ENCODE assay signal across 3 cellular contexts in the genomic region with DNA sequence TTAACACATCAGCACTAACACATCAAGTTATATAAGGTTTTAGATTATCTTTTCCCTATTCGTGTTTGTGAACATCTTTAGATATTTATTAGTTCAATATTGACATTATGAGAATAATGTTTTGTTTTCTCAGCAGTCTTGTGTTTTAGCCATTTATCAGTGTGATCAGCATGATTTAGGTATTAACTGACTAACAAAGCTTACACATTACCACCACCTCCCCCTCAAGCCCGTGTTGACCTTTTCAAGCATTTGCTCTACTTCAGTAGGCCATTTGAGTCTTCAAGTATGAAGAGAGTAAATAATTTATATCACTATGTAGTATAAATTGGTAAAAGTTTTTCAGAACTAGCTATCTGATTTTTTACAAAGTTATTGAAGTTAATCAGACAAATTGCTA.
TF ChIP-seq lines count a peak whose summit lies in the region.

No MANE protein-coding gene starts in this region.

TF ChIP-seq in IMR-90, 13 proteins besides CTCF, POLR2A, EP300 and RAD21:
- TF ChIP-seq CHD1 (IDR thresholded peaks at IDR 0.05; ENCODE audit: low read depth, low read length): no peak
- no peak for TF ChIP-seq FOS (IDR thresholded peaks at IDR 0.05; ENCODE audit: low read depth, low read length)
- TF ChIP-seq RCOR1 (IDR thresholded peaks at IDR 0.05; ENCODE audit: insufficient replicate concordance, low read length): no peak
- no peak for TF ChIP-seq NFE2L2 (IDR thresholded peaks at IDR 0.05; ENCODE audit: low read depth, low read length)
- no peak for TF ChIP-seq BHLHE40 (IDR thresholded peaks at IDR 0.05; ENCODE audit: low read depth, low read length)
- TF ChIP-seq USF2 (IDR thresholded peaks at IDR 0.05; ENCODE audit: low read depth, low read length): no peak
- TF ChIP-seq, protein P1, sequence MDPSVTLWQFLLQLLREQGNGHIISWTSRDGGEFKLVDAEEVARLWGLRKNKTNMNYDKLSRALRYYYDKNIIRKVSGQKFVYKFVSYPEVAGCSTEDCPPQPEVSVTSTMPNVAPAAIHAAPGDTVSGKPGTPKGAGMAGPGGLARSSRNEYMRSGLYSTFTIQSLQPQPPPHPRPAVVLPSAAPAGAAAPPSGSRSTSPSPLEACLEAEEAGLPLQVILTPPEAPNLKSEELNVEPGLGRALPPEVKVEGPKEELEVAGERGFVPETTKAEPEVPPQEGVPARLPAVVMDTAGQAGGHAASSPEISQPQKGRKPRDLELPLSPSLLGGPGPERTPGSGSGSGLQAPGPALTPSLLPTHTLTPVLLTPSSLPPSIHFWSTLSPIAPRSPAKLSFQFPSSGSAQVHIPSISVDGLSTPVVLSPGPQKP (IDR thresholded peaks at IDR 0.05; ENCODE audit: borderline replicate concordance, low read depth, low read length): no peak
- no peak for TF ChIP-seq RFX5 (IDR thresholded peaks at IDR 0.05; ENCODE audit: low read depth, low read length)
- no peak for TF ChIP-seq MAZ (IDR thresholded peaks at IDR 0.05; ENCODE audit: borderline replicate concordance, low read depth, low read length)
- no peak for TF ChIP-seq MXI1 (IDR thresholded peaks at IDR 0.05; ENCODE audit: borderline replicate concordance, low read depth, low read length)
- TF ChIP-seq MAFK (IDR thresholded peaks at IDR 0.05; ENCODE audit: low read depth, low read length): no peak
- no peak for TF ChIP-seq CEBPB (IDR thresholded peaks at IDR 0.05; ENCODE audit: low read depth, low read length)
- no peak for TF ChIP-seq SMC3 (IDR thresholded peaks at IDR 0.05; ENCODE audit: low read depth, low read length)

TF ChIP-seq in GM12878, 131 proteins besides CTCF, POLR2A, EP300 and RAD21:
- TF ChIP-seq, protein P2, sequence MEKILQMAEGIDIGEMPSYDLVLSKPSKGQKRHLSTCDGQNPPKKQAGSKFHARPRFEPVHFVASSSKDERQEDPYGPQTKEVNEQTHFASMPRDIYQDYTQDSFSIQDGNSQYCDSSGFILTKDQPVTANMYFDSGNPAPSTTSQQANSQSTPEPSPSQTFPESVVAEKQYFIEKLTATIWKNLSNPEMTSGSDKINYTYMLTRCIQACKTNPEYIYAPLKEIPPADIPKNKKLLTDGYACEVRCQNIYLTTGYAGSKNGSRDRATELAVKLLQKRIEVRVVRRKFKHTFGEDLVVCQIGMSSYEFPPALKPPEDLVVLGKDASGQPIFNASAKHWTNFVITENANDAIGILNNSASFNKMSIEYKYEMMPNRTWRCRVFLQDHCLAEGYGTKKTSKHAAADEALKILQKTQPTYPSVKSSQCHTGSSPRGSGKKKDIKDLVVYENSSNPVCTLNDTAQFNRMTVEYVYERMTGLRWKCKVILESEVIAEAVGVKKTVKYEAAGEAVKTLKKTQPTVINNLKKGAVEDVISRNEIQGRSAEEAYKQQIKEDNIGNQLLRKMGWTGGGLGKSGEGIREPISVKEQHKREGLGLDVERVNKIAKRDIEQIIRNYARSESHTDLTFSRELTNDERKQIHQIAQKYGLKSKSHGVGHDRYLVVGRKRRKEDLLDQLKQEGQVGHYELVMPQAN (conservative IDR thresholded peaks at IDR 0.05): no peak
- no peak for TF ChIP-seq SIN3A (IDR thresholded peaks at IDR 0.05; ENCODE audit: low read depth, low read length)
- no peak for TF ChIP-seq ASH2L (IDR thresholded peaks at IDR 0.05; ENCODE audit: borderline replicate concordance, low read depth)

TF ChIP-seq in neural cell, 6 proteins besides CTCF, POLR2A, EP300 and RAD21:
- TF ChIP-seq EZH2 (IDR thresholded peaks at IDR 0.05; ENCODE audit: borderline replicate concordance, insufficient read depth, low read length, poor library complexity, severe bottlenecking): no peak
- TF ChIP-seq POLR2AphosphoS5 (IDR thresholded peaks at IDR 0.05): no peak
- TF ChIP-seq SMC3 (conservative IDR thresholded peaks at IDR 0.05; ENCODE audit: poor library complexity): no peak
- no peak for TF ChIP-seq TAF1 (IDR thresholded peaks at IDR 0.05; ENCODE audit: low read depth)
- TF ChIP-seq, protein P3, sequence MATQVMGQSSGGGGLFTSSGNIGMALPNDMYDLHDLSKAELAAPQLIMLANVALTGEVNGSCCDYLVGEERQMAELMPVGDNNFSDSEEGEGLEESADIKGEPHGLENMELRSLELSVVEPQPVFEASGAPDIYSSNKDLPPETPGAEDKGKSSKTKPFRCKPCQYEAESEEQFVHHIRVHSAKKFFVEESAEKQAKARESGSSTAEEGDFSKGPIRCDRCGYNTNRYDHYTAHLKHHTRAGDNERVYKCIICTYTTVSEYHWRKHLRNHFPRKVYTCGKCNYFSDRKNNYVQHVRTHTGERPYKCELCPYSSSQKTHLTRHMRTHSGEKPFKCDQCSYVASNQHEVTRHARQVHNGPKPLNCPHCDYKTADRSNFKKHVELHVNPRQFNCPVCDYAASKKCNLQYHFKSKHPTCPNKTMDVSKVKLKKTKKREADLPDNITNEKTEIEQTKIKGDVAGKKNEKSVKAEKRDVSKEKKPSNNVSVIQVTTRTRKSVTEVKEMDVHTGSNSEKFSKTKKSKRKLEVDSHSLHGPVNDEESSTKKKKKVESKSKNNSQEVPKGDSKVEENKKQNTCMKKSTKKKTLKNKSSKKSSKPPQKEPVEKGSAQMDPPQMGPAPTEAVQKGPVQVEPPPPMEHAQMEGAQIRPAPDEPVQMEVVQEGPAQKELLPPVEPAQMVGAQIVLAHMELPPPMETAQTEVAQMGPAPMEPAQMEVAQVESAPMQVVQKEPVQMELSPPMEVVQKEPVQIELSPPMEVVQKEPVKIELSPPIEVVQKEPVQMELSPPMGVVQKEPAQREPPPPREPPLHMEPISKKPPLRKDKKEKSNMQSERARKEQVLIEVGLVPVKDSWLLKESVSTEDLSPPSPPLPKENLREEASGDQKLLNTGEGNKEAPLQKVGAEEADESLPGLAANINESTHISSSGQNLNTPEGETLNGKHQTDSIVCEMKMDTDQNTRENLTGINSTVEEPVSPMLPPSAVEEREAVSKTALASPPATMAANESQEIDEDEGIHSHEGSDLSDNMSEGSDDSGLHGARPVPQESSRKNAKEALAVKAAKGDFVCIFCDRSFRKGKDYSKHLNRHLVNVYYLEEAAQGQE (IDR thresholded peaks at IDR 0.05; ENCODE audit: borderline replicate concordance): no peak
- TF ChIP-seq MXI1 (conservative IDR thresholded peaks at IDR 0.05; ENCODE audit: poor library complexity, severe bottlenecking): no peak
